In genomic region chr12:95802482-95803264, GRCh38 we compare ENCODE assay signal across 12 cellular contexts. TPM values are rescaled to one million over a fixed set of nuclear protein-coding genes. Genes with fewer than 3 reads are reported as not detected.
DNase-seq lines count a peak whose midpoint lies in the region; ATAC-seq and TF ChIP-seq lines count a peak whose summit lies in the region.
"Had no signal": no experiment of that assay in that cellular context is flagged by ENCODE, and none has a peak within 500 bp of the region (broad histone marks: within the 10 kb centered on the region; RNA-seq: fewer than 3 reads in every experiment).

No MANE protein-coding gene starts in this region.

- DNase-seq in HPDE6-E6E7 (ENCODE audit: extremely low spot score) (peak; percentile 60), brain microvascular endothelial cell (peak; percentile 89), left kidney (ENCODE audit: low read depth, low spot score) (peak; percentile 74), upper lobe of left lung (peak in 1 of 2 donors; percentile 41), posterior cingulate gyrus (no peak)
- no peak for DNase-seq in activated CD4-positive, alpha-beta T cell treated with anti-CD3 and anti-CD28 coated beads for 1 hour
- DNase-seq: activated CD8-positive, alpha-beta memory T cell treated with anti-CD3 and anti-CD28 coated beads, Interleukin-2, amount 50 U/mL, for 48 hours; effector memory CD4-positive, alpha-beta T cell; Karpas-422; stimulated activated naive CD4-positive, alpha-beta T cell treated with Interleukin-2 at 50 U/mL for 16 hours had no signal

- TF ChIP-seq POLR2A in upper lobe of left lung (IDR thresholded peaks at IDR 0.05) = no peak

- H3K27me3 ChIP-seq in brain microvascular endothelial cell (replicated peaks) = no peaks in the 10 kb centered on the region
- H3K27me3 ChIP-seq in upper lobe of left lung = no peaks in the 10 kb centered on the region

- H3K4me3 ChIP-seq in brain microvascular endothelial cell (ENCODE audit: low read depth, low read length) = no peak overlapping the region
- no peak overlapping the region for H3K4me3 ChIP-seq in upper lobe of left lung

- H3K27ac ChIP-seq in brain microvascular endothelial cell = peak overlapping the region; percentile 99
- peak overlapping the region; percentile 9 to 59 (median 44) for H3K27ac ChIP-seq in upper lobe of left lung

- TF ChIP-seq EP300 in upper lobe of left lung (IDR thresholded peaks at IDR 0.05) = no peak

- peak; percentile 27 to 75 for ATAC-seq in upper lobe of left lung (ENCODE audit: low FRiP score in 2 of 2)
- no peak for ATAC-seq in HG02610 (IDR thresholded peaks at IDR 0.05; ENCODE audit: unreplicated experiment)
- ATAC-seq: Right ventricle myocardium inferior had no signal

- no peak for TF ChIP-seq CTCF in brain microvascular endothelial cell (IDR thresholded peaks at IDR 0.05; ENCODE audit: low read depth, low read length, missing control alignments)
- TF ChIP-seq CTCF in upper lobe of left lung (IDR thresholded peaks at IDR 0.05) = no peak

- no peaks in the 10 kb centered on the region for H3K36me3 ChIP-seq in brain microvascular endothelial cell (replicated peaks)
- no peaks in the 10 kb centered on the region for H3K36me3 ChIP-seq in upper lobe of left lung

- WGBS in upper lobe of left lung, 2 donors = 31 to 38% methylated on average over 5 of the region's 5 CpGs

- H3K4me1 ChIP-seq in upper lobe of left lung = peaks cover 13 to 23% (median 14%) of the 10 kb centered on the region in 4 donors

- in situ Hi-C loops in brain microvascular endothelial cell (cut with HindIII; ENCODE audit: low pct_ligation_motif_present, low sequenced_read_pairs) = loop anchor here (25.0 kb wide), 1 partner anchor 190 kb away; no protein-coding TSS in a partner anchor

- intact Hi-C loops in posterior cingulate gyrus (cut with DNase I) = no loop called here

- H3K9me3 ChIP-seq in upper lobe of left lung = no peaks in the 10 kb centered on the region

RNA-seq across cellular contexts. Expression of gene NTN4, which starts 12.1 kb away (rescaled TPM):
- total RNA-seq in upper lobe of left lung = 100 to 1,000 TPM in 2 of 6 donors, 10 to 100 TPM in 4; 74.1 to 115 (median 94.3) TPM

RNA-seq across cellular contexts. Expression of gene SNRPF, which starts 56.1 kb away (rescaled TPM):
- total RNA-seq in upper lobe of left lung = 10 to 100 TPM in 4 of 6 donors, 1 to 10 TPM in 2; 2.1 to 16.6 (median 14.3) TPM

Comparison
In these comparisons a context has a peak if more than half of its experiments do, and no peak if none do; other contexts are left out.
1. DNase-seq: peak in HPDE6-E6E7 (single experiment), brain microvascular endothelial cell (single experiment) and left kidney (single experiment); none in activated CD4-positive, alpha-beta T cell treated with anti-CD3 and anti-CD28 coated beads for 1 hour (single experiment) and posterior cingulate gyrus (0 of 10).